In genomic region chr1:113872219-113872934, GRCh38 we compare ENCODE assay signal across 9 cellular contexts. TPM values are rescaled to one million over a fixed set of nuclear protein-coding genes. Genes with fewer than 3 reads are reported as not detected.
DNase-seq lines count a peak whose midpoint lies in the region; ATAC-seq and TF ChIP-seq lines count a peak whose summit lies in the region.
"Had no signal": no experiment of that assay in that cellular context is flagged by ENCODE, and none has a peak within 500 bp of the region (broad histone marks: within the 10 kb centered on the region; RNA-seq: fewer than 3 reads in every experiment).

No MANE protein-coding gene starts in this region.

- no peaks in the 10 kb centered on the region for H3K9me3 Mint-ChIP-seq in mesothelial cell of epicardium

- H3K27me3 ChIP-seq in heart left ventricle: no peaks in the 10 kb centered on the region
- H3K27me3 ChIP-seq in OCI-LY3 (ENCODE audit: low read depth, low read length): no peaks in the 10 kb centered on the region
- no peaks in the 10 kb centered on the region for H3K27me3 ChIP-seq in esophagus (ENCODE audit: control insufficient read depth in 1 of 2, insufficient read depth in 2 of 2, low read length in 2 of 2)

- peak in 3 of 4 donors; percentile 42 to 58 (median 53) for ATAC-seq in heart left ventricle
- ATAC-seq in Right ventricle myocardium inferior: no peak

- no peaks in the 10 kb centered on the region for H3K79me2 ChIP-seq in OCI-LY3 (ENCODE audit: low read length)

- TF ChIP-seq CTCF in heart left ventricle (IDR thresholded peaks at IDR 0.05): no peak
- TF ChIP-seq CTCF in OCI-LY3 (IDR thresholded peaks at IDR 0.05; ENCODE audit: low read depth, low read length): no peak
- no peak for TF ChIP-seq CTCF in mesothelial cell of epicardium (IDR thresholded peaks at IDR 0.05; ENCODE audit: unreplicated experiment)

- H3K4me2 ChIP-seq in OCI-LY3 (ENCODE audit: low read length): peak overlapping the region; percentile 75

- TF ChIP-seq POLR2A in heart left ventricle (IDR thresholded peaks at IDR 0.05): no peak

- no peaks in the 10 kb centered on the region for H3K36me3 ChIP-seq in heart left ventricle
- H3K36me3 ChIP-seq in OCI-LY3 (replicated peaks; ENCODE audit: low read depth, low read length): no peaks in the 10 kb centered on the region
- no peaks in the 10 kb centered on the region for H3K36me3 ChIP-seq in esophagus (ENCODE audit: control insufficient read depth in 2 of 2, insufficient read depth in 2 of 2, low read length in 1 of 2)

- H3K9ac ChIP-seq in OCI-LY3 (ENCODE audit: low read length): no peak overlapping the region

- DNase-seq in heart left ventricle: no peak
- no peak for DNase-seq in Right ventricle myocardium inferior (ENCODE audit: missing footprints)
- DNase-seq in NCI-H526 treated with DMSO at 0.1 percent for 48 hours (lab: John Stamatoyannopoulos, UW): no peak
- DNase-seq in superior temporal gyrus (ENCODE audit: extremely low spot score): no peak
- no peak for DNase-seq in ACHN
- no peak for DNase-seq in mesothelial cell of epicardium (ENCODE audit: low spot score in 2 of 2, unreplicated experiment in 2 of 2)
- DNase-seq: DMS53 had no signal

- H3K36me3 Mint-ChIP-seq in mesothelial cell of epicardium: no peaks in the 10 kb centered on the region

- H2AFZ ChIP-seq in OCI-LY3 (ENCODE audit: low read depth, low read length): peak overlapping the region; percentile 86

- H3K27me3 Mint-ChIP-seq in mesothelial cell of epicardium (ENCODE audit: low read depth): no peaks in the 10 kb centered on the region

- H3K27ac Mint-ChIP-seq in mesothelial cell of epicardium: no peak overlapping the region

- H3K9me3 ChIP-seq in heart left ventricle: no peaks in the 10 kb centered on the region
- H3K9me3 ChIP-seq in OCI-LY3 (ENCODE audit: insufficient read depth, low read length): no peaks in the 10 kb centered on the region
- no peaks in the 10 kb centered on the region for H3K9me3 ChIP-seq in esophagus (ENCODE audit: control insufficient read depth in 2 of 2, insufficient read depth in 1 of 2, low read depth in 1 of 2, low read length in 1 of 2)

- no peaks in the 10 kb centered on the region for H3K4me1 Mint-ChIP-seq in mesothelial cell of epicardium

- H3K4me3 Mint-ChIP-seq in mesothelial cell of epicardium: no peak overlapping the region

- H3K4me3 ChIP-seq in heart left ventricle (peak overlapping the region in 1 of 12 donors; percentile 55), OCI-LY3 (ENCODE audit: low read length) (no peak overlapping the region), esophagus (ENCODE audit: low read depth in 1 of 2, low read length in 2 of 2) (no peak overlapping the region)

- H3K27ac ChIP-seq in heart left ventricle: peak overlapping the region in 4 of 12 donors; percentile 6 to 91 (median 44)
- peak overlapping the region; percentile 18 for H3K27ac ChIP-seq in OCI-LY3 (ENCODE audit: low read length)
- H3K27ac ChIP-seq in esophagus (ENCODE audit: low read depth in 2 of 2, low read length in 1 of 2): peak overlapping the region; percentile 35 to 52

- H3K4me1 ChIP-seq in heart left ventricle: peaks cover 0 to 38% (median 0%) of the 10 kb centered on the region in 12 donors
- peaks cover 29% of the 10 kb centered on the region for H3K4me1 ChIP-seq in OCI-LY3 (ENCODE audit: low read length)
- H3K4me1 ChIP-seq in esophagus (ENCODE audit: control insufficient read depth in 2 of 2, insufficient read depth in 2 of 2, low read length in 1 of 2): no peaks in the 10 kb centered on the region

- intact Hi-C loops in heart left ventricle (cut with DNase I): no loop called here
- intact Hi-C loops in Right ventricle myocardium inferior (cut with DNase I): no loop called here

- in situ Hi-C loops in ACHN (cut with HindIII; ENCODE audit: low pct_ligation_motif_present, low pct_unique_long_range_greater_than_20kb, low sequenced_read_pairs): no loop called here

- no peaks in the 10 kb centered on the region for H4K20me1 ChIP-seq in OCI-LY3 (ENCODE audit: insufficient read depth, low read length)

RNA-seq across cellular contexts. Expression of gene PTPN22, which starts 0.9 kb away (rescaled TPM):
- 1 to 10 TPM in 2 of 9 donors, under 1 TPM in 7; 0.16 to 4.2 (median 0.60) TPM for total RNA-seq in heart left ventricle
- under 1 TPM; 0.21 to 0.23 TPM for polyA plus RNA-seq in heart left ventricle
- total RNA-seq in Right ventricle myocardium inferior: 0.43 TPM
- 1 to 10 TPM in 1 of 2 donors, under 1 TPM in 1; 0.76 to 1.5 TPM for polyA plus RNA-seq in esophagus
- total RNA-seq in mesothelial cell of epicardium: 0.11 TPM in 1 of 3 replicates, not detected in the others

RNA-seq across cellular contexts. Expression of gene BCL2L15, which starts 15.0 kb away (rescaled TPM):
- under 1 TPM in 4 of 9 donors, not detected in 5; 0.07 to 0.61 (median 0.38) TPM for total RNA-seq in heart left ventricle
- under 1 TPM; 0.01 to 0.08 TPM for polyA plus RNA-seq in heart left ventricle
- total RNA-seq in Right ventricle myocardium inferior: not detected
- polyA plus RNA-seq in esophagus: 1 to 10 TPM; 4.2 to 4.6 TPM
- 0.27 to 1.1 TPM (median 0.55 TPM) in 3 replicates for total RNA-seq in mesothelial cell of epicardium

RNA-seq across cellular contexts. Expression of gene AP4B1, which starts 32.2 kb away (rescaled TPM):
- total RNA-seq in heart left ventricle (10 to 100 TPM in 6 of 9 donors, 1 to 10 TPM in 3; 7.3 to 17.2 (median 10.8) TPM), Right ventricle myocardium inferior (12.2 TPM), mesothelial cell of epicardium (26.8 to 31.6 TPM (median 31.6 TPM) in 3 replicates)
- polyA plus RNA-seq in heart left ventricle (1 to 10 TPM; 7.5 to 9.4 TPM), esophagus (10 to 100 TPM; 12.9 to 15.1 TPM)

RNA-seq across cellular contexts. Expression of gene DCLRE1B, which starts 32.7 kb away (rescaled TPM):
- total RNA-seq in heart left ventricle (1 to 10 TPM; 1.2 to 6.0 (median 2.2) TPM), Right ventricle myocardium inferior (2.4 TPM), mesothelial cell of epicardium (8.1 to 10.0 TPM (median 9.5 TPM) in 3 replicates)
- polyA plus RNA-seq in heart left ventricle (1 to 10 TPM in 1 of 2 donors, under 1 TPM in 1; 0.38 to 2.8 TPM), esophagus (1 to 10 TPM; 1.5 to 3.7 TPM)

RNA-seq across cellular contexts. Expression of gene HIPK1, which starts 56.7 kb away (rescaled TPM):
- total RNA-seq in heart left ventricle: 100 to 1,000 TPM in 1 of 9 donors, 10 to 100 TPM in 8; 41.8 to 102 (median 62.7) TPM
- polyA plus RNA-seq in heart left ventricle: 10 to 100 TPM in 1 of 2 donors, 1 to 10 TPM in 1; 7.0 to 24.9 TPM
- 50.3 TPM for total RNA-seq in Right ventricle myocardium inferior
- 10 to 100 TPM; 10.8 to 14.5 TPM for polyA plus RNA-seq in esophagus
- 43.6 to 44.5 TPM (median 43.9 TPM) in 3 replicates for total RNA-seq in mesothelial cell of epicardium
